22 cellular contexts compared by ENCODE assay signal in the genomic region with DNA sequence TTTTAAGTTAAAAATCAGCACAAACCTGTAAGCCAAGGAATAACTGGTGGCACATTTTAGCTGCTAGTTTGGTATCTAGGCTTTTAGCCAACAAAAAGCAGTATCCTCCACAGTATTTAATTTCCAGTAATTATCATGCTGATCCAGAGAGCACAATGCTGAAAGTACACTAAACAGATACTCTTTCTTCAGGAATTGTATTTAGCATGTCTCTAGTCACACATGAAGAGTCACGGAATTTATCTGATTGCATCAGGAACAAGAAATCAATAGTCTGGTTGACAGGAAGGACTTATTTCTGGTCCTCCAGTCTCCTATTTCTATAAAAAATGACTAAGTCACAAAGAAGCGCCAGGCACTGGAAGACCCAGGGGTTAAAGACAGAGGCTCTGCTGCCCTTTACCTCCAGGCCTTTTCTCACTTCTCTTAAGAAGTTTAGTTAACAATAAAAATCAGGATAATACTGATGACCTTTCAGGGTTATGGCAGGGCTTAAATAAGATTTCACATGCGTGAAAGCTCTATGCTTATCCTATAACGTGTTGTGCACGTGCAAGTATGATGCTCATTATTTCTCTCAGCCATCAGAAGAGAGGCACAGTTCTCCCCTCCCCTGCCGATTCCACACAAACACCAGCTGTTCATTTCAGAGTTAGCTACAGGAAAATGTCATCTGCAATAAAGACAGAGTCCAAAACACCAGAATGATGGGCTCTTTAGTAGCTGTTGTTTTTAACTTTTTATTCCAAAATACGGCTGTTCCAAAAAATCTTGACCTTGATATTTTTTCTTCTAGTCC. TPM values are rescaled to one million over a fixed set of nuclear protein-coding genes. Genes with fewer than 3 reads are reported as not detected.
A peak's percentile ranks its signal among the peaks of the same experiment; 100 is the strongest.
DNase-seq lines count a peak whose midpoint lies in the region; ATAC-seq and TF ChIP-seq lines count a peak whose summit lies in the region.
"Had no signal": no experiment of that assay in that cellular context is flagged by ENCODE, and none has a peak within 500 bp of the region (broad histone marks: within the 10 kb centered on the region; RNA-seq: fewer than 3 reads in every experiment).

No MANE protein-coding gene starts in this region.

- TF ChIP-seq CTCF in neural crest cell (conservative IDR thresholded peaks at IDR 0.05) = no peak

- H3K9me3 Mint-ChIP-seq in neural crest cell = no peaks in the 10 kb centered on the region
- H3K9me3 Mint-ChIP-seq: activated naive CD4-positive, alpha-beta T cell treated with anti-CD3 and anti-CD28 coated beads, Interleukin-2, amount 50 U/mL, for 24 hours; activated T-cell treated with anti-CD3 and anti-CD28 coated beads, Interleukin-2, amount 50 U/mL, for 72 hours; IgD-negative memory B cell; neural progenitor cell had no signal

- no peaks in the 10 kb centered on the region for H3K27me3 Mint-ChIP-seq in neural crest cell (ENCODE audit: low read depth)

- no peak overlapping the region for H3K4me3 Mint-ChIP-seq in neural crest cell
- H3K4me3 Mint-ChIP-seq: activated naive CD4-positive, alpha-beta T cell treated with anti-CD3 and anti-CD28 coated beads, Interleukin-2, amount 50 U/mL, for 24 hours; activated T-cell treated with anti-CD3 and anti-CD28 coated beads, Interleukin-2, amount 50 U/mL, for 72 hours; IgD-negative memory B cell; neural progenitor cell had no signal

- H3K27ac Mint-ChIP-seq in neural crest cell (ENCODE audit: unreplicated experiment) = peak overlapping the region; percentile 16
- H3K27ac Mint-ChIP-seq: activated naive CD4-positive, alpha-beta T cell treated with anti-CD3 and anti-CD28 coated beads, Interleukin-2, amount 50 U/mL, for 24 hours; IgD-negative memory B cell; neural progenitor cell had no signal

- peak; percentile 64 for DNase-seq in G401 (ENCODE audit: low spot score)
- DNase-seq in NCI-H446 treated with DMSO at 0.1 percent for 48 hours (lab: John Stamatoyannopoulos, UW) = peak; percentile 56
- DNase-seq in cerebellar cortex (ENCODE audit: low spot score) = peak; percentile 51
- no peak for DNase-seq in neural crest cell (ENCODE audit: low read depth, low spot score)
- DNase-seq in SHP77 (lab: John Stamatoyannopoulos, UW) = no peak
- no peak for DNase-seq in midbrain (lab: John Stamatoyannopoulos, UW)
- DNase-seq: ACHN; activated CD4-positive, CD25-positive, alpha-beta regulatory T cell treated with anti-CD3 and anti-CD28 coated beads, Interleukin-2, amount 50 U/mL, for 72 hours; activated T-cell treated with anti-CD3 and anti-CD28 coated beads, Interleukin-2, amount 50 U/mL, for 72 hours; foreskin fibroblast; left cardiac atrium; NCI-H2081; NK-92 treated with Interleukin-12 subunit alpha and Interleukin-12 subunit beta, amount 100 ng/mL, for 24 hours; Peyer's patch; stimulated activated CD8-positive, alpha-beta memory T cell treated with anti-CD3 and anti-CD28 coated beads, Interleukin-4, amount 100 ng/mL, for 48 hours; substantia nigra; T1000 had no signal

- ATAC-seq in HG03039 (IDR thresholded peaks at IDR 0.05; ENCODE audit: unreplicated experiment) (no peak), GM19328 (IDR thresholded peaks at IDR 0.05; ENCODE audit: unreplicated experiment) (no peak)
- ATAC-seq: left cardiac atrium had no signal

- no peaks in the 10 kb centered on the region for H3K36me3 Mint-ChIP-seq in neural crest cell (ENCODE audit: low read depth)
- H3K36me3 Mint-ChIP-seq: activated naive CD4-positive, alpha-beta T cell treated with anti-CD3 and anti-CD28 coated beads, Interleukin-2, amount 50 U/mL, for 24 hours; IgD-negative memory B cell; neural progenitor cell had no signal

- in situ Hi-C loops in G401 (cut with HindIII; ENCODE audit: low sequenced_read_pairs) = no loop called here

- H3K4me1 Mint-ChIP-seq in neural crest cell = peaks cover 55% of the 10 kb centered on the region
- H3K4me1 Mint-ChIP-seq: activated naive CD4-positive, alpha-beta T cell treated with anti-CD3 and anti-CD28 coated beads, Interleukin-2, amount 50 U/mL, for 24 hours; IgD-negative memory B cell had no signal

RNA-seq across cellular contexts. Expression of gene SLC26A4, which starts 36.8 kb away (rescaled TPM):
- 0.03 TPM in 1 of 2 replicates, not detected in the other for total RNA-seq in G401 (2014; rRNA removed; shearing (Covaris generic))
- 0.12 and 0.52 TPM in 2 replicates for total RNA-seq in neural crest cell

RNA-seq across cellular contexts. Expression of gene CBLL1, which starts 46.5 kb away (rescaled TPM):
- total RNA-seq in G401 (2014; rRNA removed; shearing (Covaris generic)) = 19.5 and 41.0 TPM in 2 replicates
- total RNA-seq in neural crest cell = 30.8 and 35.2 TPM in 2 replicates

Comparison
In these comparisons a context has a peak if more than half of its experiments do, and no peak if none do; other contexts are left out.
1. DNase-seq: peak in G401 (single experiment), NCI-H446 treated with DMSO at 0.1 percent for 48 hours (single experiment) and cerebellar cortex (single experiment); none in neural crest cell (single experiment), SHP77 (0 of 2) and midbrain (single experiment).